8 cellular contexts compared by ENCODE assay signal in genomic region chr16:71645450-71645849, GRCh38. TPM values are rescaled to one million over a fixed set of nuclear protein-coding genes. Genes with fewer than 3 reads are reported as not detected.
DNase-seq lines count a peak whose midpoint lies in the region; ATAC-seq and TF ChIP-seq lines count a peak whose summit lies in the region.

No MANE protein-coding gene starts in this region.

- POLR2A ChIA-PET in AG04449 (lab: Yijun Ruan, JAX): no interaction called here

- no peak overlapping the region for H3K4me3 ChIP-seq in AG04449 (ENCODE audit: low read depth, low read length)

- ATAC-seq in HG03095 (IDR thresholded peaks at IDR 0.05; ENCODE audit: unreplicated experiment): no peak

- CTCF ChIA-PET in AG04449 (lab: Yijun Ruan, JAX): interaction anchor here (1.2 to 3.1 kb wide), 6 partner anchors 9 to 316 kb away, joined by 4 to 14 read pairs (median 5); no protein-coding TSS in a partner anchor

- TF ChIP-seq CTCF in AG04449 (IDR thresholded peaks at IDR 0.05; ENCODE audit: insufficient read depth, low read length, missing control alignments) (peak; percentile 37), GM12873 (IDR thresholded peaks at IDR 0.05; ENCODE audit: insufficient read depth, low read depth, low read length, missing control alignments) (peak; percentile 61)

- DNase-seq in AG04449 (ENCODE audit: low read depth, low spot score) (no peak), NCI-H526 treated with DMSO at 0.1 percent for 48 hours (lab: John Stamatoyannopoulos, UW) (peak; percentile 34), dermis microvascular lymphatic vessel endothelial cell (ENCODE audit: low read depth in 2 of 2) (peak; percentile 6 to 29), renal cortical epithelial cell (ENCODE audit: low read depth) (peak; percentile 18), NCI-H1436 treated with DMSO at 0.1 percent for 48 hours (lab: John Stamatoyannopoulos, UW) (no peak)
- no peak for DNase-seq in activated CD4-positive, alpha-beta T cell treated with anti-CD3 and anti-CD28 coated beads for 1 hour

RNA-seq across cellular contexts. Expression of gene MARVELD3, which starts 19.5 kb away (rescaled TPM):
- total RNA-seq in dermis microvascular lymphatic vessel endothelial cell: 0.39 and 0.51 TPM in 2 replicates
- 0.89 and 4.5 TPM in 2 replicates for total RNA-seq in renal cortical epithelial cell

Comparison
In these comparisons a context has a peak if more than half of its experiments do, and no peak if none do; other contexts are left out.
1. DNase-seq: peak in NCI-H526 treated with DMSO at 0.1 percent for 48 hours (single experiment), dermis microvascular lymphatic vessel endothelial cell (2 of 2) and renal cortical epithelial cell (single experiment); none in AG04449 (single experiment), NCI-H1436 treated with DMSO at 0.1 percent for 48 hours (single experiment) and activated CD4-positive, alpha-beta T cell treated with anti-CD3 and anti-CD28 coated beads for 1 hour (single experiment).